Comparison of ENCODE assay signal across 12 cellular contexts in genomic region chr17:48310748-48311213, GRCh38.
A peak's percentile ranks its signal among the peaks of the same experiment; 100 is the strongest.
DNase-seq lines count a peak whose midpoint lies in the region; ATAC-seq and TF ChIP-seq lines count a peak whose summit lies in the region.
"Had no signal": no experiment of that assay in that cellular context is flagged by ENCODE, and none has a peak within 500 bp of the region (broad histone marks: within the 10 kb centered on the region; RNA-seq: fewer than 3 reads in every experiment).

No MANE protein-coding gene starts in this region.

- H3F3A ChIP-seq in smooth muscle cell (ENCODE audit: low read depth) = no peaks in the 10 kb centered on the region

- CTCF ChIA-PET in HEK293T (lab: Yijun Ruan, JAX) = interaction anchor here (0.6 to 1.2 kb wide), 2 partner anchors 41 to 93 kb away, joined by 3 read pairs; no protein-coding TSS in a partner anchor

- H4K20me1 ChIP-seq in smooth muscle cell (ENCODE audit: low read depth) = no peaks in the 10 kb centered on the region

- H3K36me3 ChIP-seq in adipocyte (ENCODE audit: control insufficient read depth, insufficient read depth, low read length, severe bottlenecking) (no peaks in the 10 kb centered on the region), smooth muscle cell (ENCODE audit: low read depth) (no peaks in the 10 kb centered on the region)

- peak overlapping the region; percentile 77 for H3K4me3 Mint-ChIP-seq in nephron progenitor cell
- H3K4me3 Mint-ChIP-seq: stimulated activated naive B cell treated with anti-CD40 and anti-IgM and Interleukin-4, amounts not matched to agents 10 μg/mL and 1 μg/mL and 100 μg/mL, for 72 hours had no signal

- H3K79me2 ChIP-seq in smooth muscle cell (ENCODE audit: low read depth) = no peaks in the 10 kb centered on the region

- H3K4me2 ChIP-seq in smooth muscle cell = no peak overlapping the region

- H3K4me3 ChIP-seq in adipocyte (ENCODE audit: low read length) (peak overlapping the region; percentile 9), smooth muscle cell (no peak overlapping the region)

- H2AFZ ChIP-seq in smooth muscle cell (ENCODE audit: low read depth) = no peak overlapping the region

- H3K27me3 ChIP-seq in adipocyte (replicated peaks; ENCODE audit: control insufficient read depth, insufficient read depth, low read length) (peaks cover 17% of the 10 kb centered on the region), smooth muscle cell (ENCODE audit: low read depth) (peaks cover 98% of the 10 kb centered on the region)

- H3K9me3 Mint-ChIP-seq in nephron progenitor cell = no peaks in the 10 kb centered on the region
- H3K9me3 Mint-ChIP-seq: stimulated activated naive B cell treated with anti-CD40 and anti-IgM and Interleukin-4, amounts not matched to agents 10 μg/mL and 1 μg/mL and 100 μg/mL, for 72 hours had no signal

- H3K27ac ChIP-seq in smooth muscle cell (ENCODE audit: low read depth) = no peak overlapping the region
- H3K27ac ChIP-seq: C4-2B had no signal

- peaks cover 4% of the 10 kb centered on the region for H3K4me1 ChIP-seq in adipocyte (ENCODE audit: control insufficient read depth, insufficient read depth, low read length)
- H3K4me1 ChIP-seq in smooth muscle cell (ENCODE audit: low read depth) = no peaks in the 10 kb centered on the region

- H3K4me1 Mint-ChIP-seq in nephron progenitor cell = peaks cover 77% of the 10 kb centered on the region

- H3K27me3 Mint-ChIP-seq in nephron progenitor cell (ENCODE audit: low read depth, poor library complexity) = peaks cover 3% of the 10 kb centered on the region

- whole genome bisulfite sequencing in smooth muscle cell (ENCODE audit: low lambda C conversion rate) = 34% methylated on average over 16 of the region's 16 CpGs

- DNase-seq in HEK293T (ENCODE audit: extremely low spot score) (peak; percentile 52), NCI-H2107 treated with DMSO at 0.1 percent for 48 hours (lab: John Stamatoyannopoulos, UW; ENCODE audit: unreplicated experiment) (peak; percentile 95), adipocyte (ENCODE audit: low read depth) (no peak), nephron progenitor cell (peak; percentile 79), smooth muscle cell (lab: John Stamatoyannopoulos, UW; ENCODE audit: unreplicated experiment) (no peak), GM19238 (ENCODE audit: insufficient read length, low spot score) (no peak)
- DNase-seq: activated naive CD4-positive, alpha-beta T cell treated with anti-CD3 and anti-CD28 coated beads, Interleukin-2, amount 50 U/mL, for 16 hours; left cardiac atrium; stimulated activated naive B cell treated with anti-CD40 and anti-IgM and Interleukin-4, amounts not matched to agents 10 μg/mL and 1 μg/mL and 100 μg/mL, for 72 hours had no signal

- TF ChIP-seq CTCF in nephron progenitor cell (IDR thresholded peaks at IDR 0.05) = no peak
- TF ChIP-seq CTCF in smooth muscle cell (IDR thresholded peaks at IDR 0.05; ENCODE audit: borderline replicate concordance, insufficient read depth, poor library complexity, severe bottlenecking) = no peak

- ATAC-seq in GM18870 (IDR thresholded peaks at IDR 0.05; ENCODE audit: unreplicated experiment) = no peak
- no peak for ATAC-seq in HG03135 (IDR thresholded peaks at IDR 0.05; ENCODE audit: unreplicated experiment)
- ATAC-seq: left cardiac atrium; stimulated activated naive B cell treated with anti-CD40 and anti-IgM and Interleukin-4, amounts not matched to agents 10 μg/mL and 1 μg/mL and 100 μg/mL, for 72 hours had no signal

- POLR2A ChIA-PET in HEK293T (lab: Yijun Ruan, JAX) = no interaction called here

- H3K36me3 Mint-ChIP-seq in nephron progenitor cell (ENCODE audit: low read depth) = no peaks in the 10 kb centered on the region

- H3K9ac ChIP-seq in adipocyte (ENCODE audit: low read length) = no peak overlapping the region
- H3K9ac ChIP-seq in smooth muscle cell (ENCODE audit: low read depth) = no peak overlapping the region

- H3K9me3 ChIP-seq in adipocyte (ENCODE audit: control insufficient read depth, low read length) (no peaks in the 10 kb centered on the region), smooth muscle cell (replicated peaks; ENCODE audit: low read depth) (no peaks in the 10 kb centered on the region)

- peak overlapping the region; percentile 91 for H3K27ac Mint-ChIP-seq in nephron progenitor cell
- H3K27ac Mint-ChIP-seq: stimulated activated naive B cell treated with anti-CD40 and anti-IgM and Interleukin-4, amounts not matched to agents 10 μg/mL and 1 μg/mL and 100 μg/mL, for 72 hours had no signal

TF ChIP-seq in HEK293T, 16 proteins besides CTCF, POLR2A, EP300 and RAD21:
- TF ChIP-seq FOXM1 (IDR thresholded peaks at IDR 0.05; ENCODE audit: borderline replicate concordance) (no peak), CTBP1 (IDR thresholded peaks at IDR 0.05; ENCODE audit: borderline replicate concordance) (no peak), FOXA1 (IDR thresholded peaks at IDR 0.05) (no peak), SUZ12 (IDR thresholded peaks at IDR 0.05) (no peak), LEF1 (IDR thresholded peaks at IDR 0.05; ENCODE audit: borderline replicate concordance) (no peak), PKNOX1 (IDR thresholded peaks at IDR 0.05) (no peak), SP1 (IDR thresholded peaks at IDR 0.05) (no peak), ARNT (IDR thresholded peaks at IDR 0.05) (no peak), L3MBTL2 (conservative IDR thresholded peaks at IDR 0.05) (no peak; the same call in 1 of the 2 replicates), NFRKB (IDR thresholded peaks at IDR 0.05) (no peak), FOXK2 (IDR thresholded peaks at IDR 0.05) (no peak), ZNF384 (IDR thresholded peaks at IDR 0.05) (no peak), HDGF (IDR thresholded peaks at IDR 0.05; ENCODE audit: borderline replicate concordance) (no peak), TARDBP (IDR thresholded peaks at IDR 0.05) (no peak), ELF4 (IDR thresholded peaks at IDR 0.05) (no peak), BHLHE40 (IDR thresholded peaks at IDR 0.05; ENCODE audit: borderline replicate concordance) (no peak)
TF ChIP-seq in HEK293T: peak in this region for 0.

Comparison
In these comparisons a context has a peak if more than half of its experiments do, and no peak if none do; other contexts are left out.
1. DNase-seq: peak in HEK293T (single experiment), NCI-H2107 treated with DMSO at 0.1 percent for 48 hours (single experiment) and nephron progenitor cell (single experiment); none in adipocyte (single experiment), smooth muscle cell (single experiment) and GM19238 (single experiment).